Comparison of ENCODE assay signal across 9 cellular contexts in genomic region chr10:11863353-11864105, GRCh38. TPM values are rescaled to one million over a fixed set of nuclear protein-coding genes. Genes with fewer than 3 reads are reported as not detected.
DNase-seq lines count a peak whose midpoint lies in the region; ATAC-seq and TF ChIP-seq lines count a peak whose summit lies in the region.
"Had no signal": no experiment of that assay in that cellular context is flagged by ENCODE, and none has a peak within 500 bp of the region (broad histone marks: within the 10 kb centered on the region; RNA-seq: fewer than 3 reads in every experiment).

No MANE protein-coding gene starts in this region.

- H3K27me3 ChIP-seq in mammary epithelial cell (ENCODE audit: insufficient read depth, low read length) (no peaks in the 10 kb centered on the region), gastrocnemius medialis (no peaks in the 10 kb centered on the region)

- H3K36me3 Mint-ChIP-seq in MCF 10A (ENCODE audit: insufficient read depth, unreplicated experiment): peaks cover 79% of the 10 kb centered on the region

- no peak for TF ChIP-seq POLR2A in gastrocnemius medialis (IDR thresholded peaks at IDR 0.05)

- H3K9me3 ChIP-seq in mammary epithelial cell (replicated peaks; ENCODE audit: insufficient read depth, low read length): no peaks in the 10 kb centered on the region
- no peaks in the 10 kb centered on the region for H3K9me3 ChIP-seq in gastrocnemius medialis

- peaks cover 66% of the 10 kb centered on the region for H3K79me2 ChIP-seq in mammary epithelial cell (ENCODE audit: insufficient read depth, low read length)

- ATAC-seq in GM19023 (IDR thresholded peaks at IDR 0.05; ENCODE audit: unreplicated experiment): peak; percentile 96
- ATAC-seq in HG02884 (IDR thresholded peaks at IDR 0.05; ENCODE audit: unreplicated experiment): peak; percentile 98
- ATAC-seq in gastrocnemius medialis: no peak
- ATAC-seq: K562 had no signal

- no peaks in the 10 kb centered on the region for H4K20me1 ChIP-seq in mammary epithelial cell (ENCODE audit: insufficient read depth, low read length)

- H3K36me3 ChIP-seq in mammary epithelial cell (ENCODE audit: insufficient read depth, low read length) (peaks cover 29% of the 10 kb centered on the region), gastrocnemius medialis (no peaks in the 10 kb centered on the region)

- CTCF ChIA-PET in RWPE1 (lab: Yijun Ruan, JAX) (no interaction called here), mammary epithelial cell (lab: Charles Lee; ENCODE audit: low non-redundant PET) (no interaction called here), MCF 10A (lab: Yijun Ruan, JAX) (interaction anchor here (0.6 to 1.8 kb wide), 4 partner anchors 11 to 68 kb away, joined by 3 to 6 read pairs (median 4); no protein-coding TSS in a partner anchor)

- POLR2A ChIA-PET in RWPE1 (lab: Yijun Ruan, JAX; ENCODE audit: low non-redundant PET) (no interaction called here), MCF 10A (lab: Yijun Ruan, JAX) (interaction anchor here (1.4 kb wide), 1 partner anchor 13 kb away, joined by 3 read pairs; no protein-coding TSS in a partner anchor)

- H3K4me3 ChIP-seq in mammary epithelial cell (replicated peaks in 1 of 3; ENCODE audit: insufficient read depth in 1 of 3, low read depth in 2 of 3, low read length in 3 of 3): no peak overlapping the region
- no peak overlapping the region for H3K4me3 ChIP-seq in gastrocnemius medialis
- H3K4me3 ChIP-seq: K562 had no signal

- intact Hi-C loops in mammary epithelial cell (cut with micrococcal nuclease) (no loop called here), gastrocnemius medialis (cut with DNase I; ENCODE audit: low total_unique reads) (no loop called here), MCF 10A (cut with micrococcal nuclease) (no loop called here)

- in situ Hi-C loops in mammary epithelial cell (cut with MboI; ENCODE audit: low sequenced_read_pairs in 2 of 2) (no loop called here), gastrocnemius medialis (cut with MboI; ENCODE audit: low sequenced_read_pairs in 4 of 4) (no loop called here)

- H3K27ac Mint-ChIP-seq in MCF 10A (ENCODE audit: low read depth, unreplicated experiment): no peak overlapping the region

- no peaks in the 10 kb centered on the region for H3K9me3 Mint-ChIP-seq in MCF 10A (ENCODE audit: unreplicated experiment)

- no peak for TF ChIP-seq CTCF in RWPE1 (conservative IDR thresholded peaks at IDR 0.05; ENCODE audit: low read depth)
- TF ChIP-seq CTCF in mammary epithelial cell (conservative IDR thresholded peaks at IDR 0.05 in 1 of 2, IDR thresholded peaks at IDR 0.05 in 1 of 2; ENCODE audit: extremely low read depth in 1 of 2, insufficient read depth in 1 of 2, low read depth in 1 of 2, low read length in 2 of 2): no peak
- TF ChIP-seq CTCF in gastrocnemius medialis (IDR thresholded peaks at IDR 0.05 in 4 of 5, conservative IDR thresholded peaks at IDR 0.05 in 1 of 5): no peak
- TF ChIP-seq CTCF in MCF 10A (IDR thresholded peaks at IDR 0.05; ENCODE audit: unreplicated experiment): no peak

- H3K9ac ChIP-seq in mammary epithelial cell (ENCODE audit: insufficient read depth, low read length): no peak overlapping the region

- H3K4me1 ChIP-seq in mammary epithelial cell (ENCODE audit: insufficient read depth, low read length) (no peaks in the 10 kb centered on the region), gastrocnemius medialis (no peaks in the 10 kb centered on the region)

- dilution Hi-C loops in mammary epithelial cell (cut with HindIII; ENCODE audit: low sequenced_read_pairs): no loop called here

- no peak overlapping the region for H2AFZ ChIP-seq in mammary epithelial cell (ENCODE audit: low read depth, low read length)

- no peaks in the 10 kb centered on the region for H3K27me3 Mint-ChIP-seq in MCF 10A (ENCODE audit: insufficient read depth, unreplicated experiment)

- 86% methylated on average over 9 of the region's 13 CpGs for WGBS in mammary epithelial cell (ENCODE audit: low coverage, missing lambda C conversion rate)

- H3K4me1 Mint-ChIP-seq in MCF 10A (ENCODE audit: insufficient read depth, unreplicated experiment): no peaks in the 10 kb centered on the region

- DNase-seq in RWPE1 (ENCODE audit: low spot score): no peak
- DNase-seq in kidney tubule cell (ENCODE audit: low spot score): peak; percentile 30
- DNase-seq in mammary epithelial cell: no peak
- no peak for DNase-seq in gastrocnemius medialis
- DNase-seq in foreskin melanocyte: no peak
- DNase-seq in MCF 10A (ENCODE audit: unreplicated experiment): no peak

- H3K4me2 ChIP-seq in mammary epithelial cell (ENCODE audit: insufficient read depth, low read depth, low read length): no peak overlapping the region

- no peak overlapping the region for H3K4me3 Mint-ChIP-seq in MCF 10A (ENCODE audit: unreplicated experiment)

- H3K27ac ChIP-seq in RWPE1 (peak overlapping the region; percentile 17; the same call in 1 of the 2 replicates), mammary epithelial cell (ENCODE audit: insufficient read depth, low read depth, low read length) (no peak overlapping the region), gastrocnemius medialis (no peak overlapping the region)

- BruUV-seq in mammary epithelial cell (replicated peaks; lab: Mats Ljungman, UMichigan) (no TSS peak), MCF 10A (replicated peaks; lab: Mats Ljungman, UMichigan) (no TSS peak)

RNA-seq across cellular contexts. Expression of gene PROSER2, which starts 40.4 kb away (rescaled TPM):
- 10 to 100 TPM; 56.3 to 65.7 TPM for total RNA-seq in mammary epithelial cell
- 20.4 TPM for polyA plus RNA-seq in mammary epithelial cell
- polyA minus RNA-seq in mammary epithelial cell: 18.0 TPM
- total RNA-seq in gastrocnemius medialis: 1 to 10 TPM in 3 of 4 donors, under 1 TPM in 1; 0.88 to 3.4 (median 1.4) TPM
- total RNA-seq in MCF 10A (2022): 29.2 and 58.0 TPM in 2 replicates

Comparison
In these comparisons a context has a peak if more than half of its experiments do, and no peak if none do; other contexts are left out.
1. ATAC-seq: peak in GM19023 (single experiment) and HG02884 (single experiment); none in gastrocnemius medialis (0 of 2).